31 cellular contexts compared by ENCODE assay signal in genomic region chr4:178671766-178672165, GRCh38.
"Had no signal": no experiment of that assay in that cellular context is flagged by ENCODE, and none has a peak within 500 bp of the region (broad histone marks: within the 10 kb centered on the region; RNA-seq: fewer than 3 reads in every experiment).

No MANE protein-coding gene starts in this region.

- H3K4me1 ChIP-seq: adrenal gland, ascending aorta, body of pancreas, breast epithelium had no signal

- H3K27me3 ChIP-seq: adrenal gland, ascending aorta, body of pancreas, brain microvascular endothelial cell, breast epithelium, cardiac muscle cell had no signal

- H3K9me3 ChIP-seq: adrenal gland, body of pancreas had no signal

- ATAC-seq: activated naive CD4-positive, alpha-beta T cell treated with anti-CD3 and anti-CD28 coated beads, Interleukin-2, amount 50 U/mL, for 72 hours; activated naive CD8-positive, alpha-beta T cell treated with anti-CD3 and anti-CD28 coated beads, Interleukin-2, amount 50 U/mL, for 24 hours; activated T-cell treated with anti-CD3 and anti-CD28 coated beads, Interleukin-2, amount 50 U/mL, for 4 hours; activated T-cell treated with anti-CD3 and anti-CD28 coated beads, Interleukin-2, amount 50 U/mL, for 72 hours; activated T-helper 17 cell treated with anti-CD3 and anti-CD28 coated beads, Interleukin-2, amount 50 U/mL, for 72 hours; body of pancreas had no signal

- H3K36me3 ChIP-seq: adrenal gland, ascending aorta, brain microvascular endothelial cell, cardiac muscle cell had no signal

- H3K4me3 ChIP-seq: adrenal gland, ascending aorta, body of pancreas, breast epithelium, cardiac muscle cell had no signal

- H3K27ac ChIP-seq: adrenal gland, ascending aorta, body of pancreas, brain microvascular endothelial cell, breast epithelium, cardiac muscle cell had no signal

- DNase-seq: activated effector memory CD4-positive, alpha-beta T cell treated with anti-CD3 and anti-CD28 coated beads, Interleukin-2, amount 50 U/mL, for 16 hours; activated effector memory CD4-positive, alpha-beta T cell treated with Interleukin-2 at 50 U/mL for 16 hours; activated gamma-delta T cell; activated gamma-delta T cell treated with Interleukin-2 at 50 U/mL for 16 hours; activated naive CD4-positive, alpha-beta T cell; activated naive CD4-positive, alpha-beta T cell treated with anti-CD3 and anti-CD28 coated beads for 36 hours; activated naive CD4-positive, alpha-beta T cell treated with anti-CD3 and anti-CD28 coated beads, Interleukin-2, amount 10 ng/mL, durations not matched to agents 7 days and 5 days; activated naive CD4-positive, alpha-beta T cell treated with anti-CD3 and anti-CD28 coated beads, Interleukin-2, amount 50 U/mL, for 16 hours; activated naive CD4-positive, alpha-beta T cell treated with Interleukin-2 at 50 U/mL for 16 hours; activated naive CD8-positive, alpha-beta T cell treated with anti-CD3 and anti-CD28 coated beads for 36 hours; activated naive CD8-positive, alpha-beta T cell treated with anti-CD3 and anti-CD28 coated beads, Interleukin-2, amount 10 ng/mL, durations not matched to agents 7 days and 5 days; activated naive CD8-positive, alpha-beta T cell treated with anti-CD3 and anti-CD28 coated beads, Interleukin-2, amount 50 U/mL, for 24 hours; activated T-cell treated with anti-CD3 and anti-CD28 coated beads, Interleukin-2, amount 50 U/mL, for 24 hours; activated T-cell treated with anti-CD3 and anti-CD28 coated beads, Interleukin-2, amount 50 U/mL, for 4 hours; activated T-cell treated with anti-CD3 and anti-CD28 coated beads, Interleukin-2, amount 50 U/mL, for 48 hours; activated T-cell treated with anti-CD3 and anti-CD28 coated beads, Interleukin-2, amount 50 U/mL, for 72 hours; adrenal gland; amniotic stem cell; amygdala; anterior cingulate cortex; aorta; body of pancreas; brain microvascular endothelial cell; caudate nucleus; central memory CD4-positive, alpha-beta T cell; cerebellar nuclear complex had no signal
